In the genomic region with DNA sequence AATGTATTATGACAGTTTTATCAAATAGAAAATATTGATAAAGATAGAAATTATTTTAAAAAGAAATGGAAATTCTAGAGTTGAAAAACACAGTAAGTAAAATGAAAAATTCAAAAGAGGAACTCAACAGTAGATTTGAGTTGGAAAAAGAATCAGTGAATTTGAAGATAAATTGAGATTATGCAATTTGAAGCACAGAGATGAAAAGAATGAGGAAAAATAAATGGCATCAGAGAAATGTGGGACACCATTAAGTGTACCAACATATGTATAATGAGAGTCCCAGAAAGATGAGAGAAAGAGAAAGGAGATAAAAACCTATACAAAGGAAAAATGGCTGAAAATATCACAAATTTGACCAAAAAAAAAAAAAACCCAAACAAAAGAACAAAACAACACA, we compare ENCODE assay signal across 1 cellular context.
TF ChIP-seq lines count a peak whose summit lies in the region.

No MANE protein-coding gene starts in this region.

TF ChIP-seq in K562, 482 proteins besides CTCF, POLR2A, EP300 and RAD21 (continued from another document and continues in another):
- TF ChIP-seq, protein P1, sequence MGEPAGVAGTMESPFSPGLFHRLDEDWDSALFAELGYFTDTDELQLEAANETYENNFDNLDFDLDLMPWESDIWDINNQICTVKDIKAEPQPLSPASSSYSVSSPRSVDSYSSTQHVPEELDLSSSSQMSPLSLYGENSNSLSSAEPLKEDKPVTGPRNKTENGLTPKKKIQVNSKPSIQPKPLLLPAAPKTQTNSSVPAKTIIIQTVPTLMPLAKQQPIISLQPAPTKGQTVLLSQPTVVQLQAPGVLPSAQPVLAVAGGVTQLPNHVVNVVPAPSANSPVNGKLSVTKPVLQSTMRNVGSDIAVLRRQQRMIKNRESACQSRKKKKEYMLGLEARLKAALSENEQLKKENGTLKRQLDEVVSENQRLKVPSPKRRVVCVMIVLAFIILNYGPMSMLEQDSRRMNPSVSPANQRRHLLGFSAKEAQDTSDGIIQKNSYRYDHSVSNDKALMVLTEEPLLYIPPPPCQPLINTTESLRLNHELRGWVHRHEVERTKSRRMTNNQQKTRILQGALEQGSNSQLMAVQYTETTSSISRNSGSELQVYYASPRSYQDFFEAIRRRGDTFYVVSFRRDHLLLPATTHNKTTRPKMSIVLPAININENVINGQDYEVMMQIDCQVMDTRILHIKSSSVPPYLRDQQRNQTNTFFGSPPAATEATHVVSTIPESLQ (CRISPR knock-in tag; IDR thresholded peaks at IDR 0.05): no peak
- TF ChIP-seq ZNF41 (CRISPR knock-in tag; conservative IDR thresholded peaks at IDR 0.05): no peak
- TF ChIP-seq, protein P2, sequence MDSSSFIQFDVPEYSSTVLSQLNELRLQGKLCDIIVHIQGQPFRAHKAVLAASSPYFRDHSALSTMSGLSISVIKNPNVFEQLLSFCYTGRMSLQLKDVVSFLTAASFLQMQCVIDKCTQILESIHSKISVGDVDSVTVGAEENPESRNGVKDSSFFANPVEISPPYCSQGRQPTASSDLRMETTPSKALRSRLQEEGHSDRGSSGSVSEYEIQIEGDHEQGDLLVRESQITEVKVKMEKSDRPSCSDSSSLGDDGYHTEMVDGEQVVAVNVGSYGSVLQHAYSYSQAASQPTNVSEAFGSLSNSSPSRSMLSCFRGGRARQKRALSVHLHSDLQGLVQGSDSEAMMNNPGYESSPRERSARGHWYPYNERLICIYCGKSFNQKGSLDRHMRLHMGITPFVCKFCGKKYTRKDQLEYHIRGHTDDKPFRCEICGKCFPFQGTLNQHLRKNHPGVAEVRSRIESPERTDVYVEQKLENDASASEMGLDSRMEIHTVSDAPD (CRISPR knock-in tag; IDR thresholded peaks at IDR 0.05): no peak
- TF ChIP-seq ZNF253 (CRISPR knock-in tag; conservative IDR thresholded peaks at IDR 0.05): no peak
- no peak for TF ChIP-seq BMI1 (IDR thresholded peaks at IDR 0.05; ENCODE audit: low read length)
- no peak for TF ChIP-seq KAT2B (IDR thresholded peaks at IDR 0.05; ENCODE audit: low read depth, low read length)
- TF ChIP-seq ZBTB1 (CRISPR knock-in tag; IDR thresholded peaks at IDR 0.05; ENCODE audit: borderline replicate concordance, low read depth): no peak
- peak; percentile 49; the same call in 1 of the 2 replicates for TF ChIP-seq CEBPB (tag; IDR thresholded peaks at IDR 0.05)
- TF ChIP-seq ZNF174 (CRISPR knock-in tag; IDR thresholded peaks at IDR 0.05): no peak
- TF ChIP-seq U2AF2 (optimal IDR thresholded peaks at IDR 0.05; ENCODE audit: low read depth, low read length): no peak
- TF ChIP-seq CBX3 (IDR thresholded peaks at IDR 0.05; ENCODE audit: borderline replicate concordance in 1 of 2, low read length in 2 of 2): peak in 1 of 2 experiments; percentile 89; a peak in 2 of 3 replicates
- TF ChIP-seq BCOR (IDR thresholded peaks at IDR 0.05): no peak
- TF ChIP-seq, protein P3, sequence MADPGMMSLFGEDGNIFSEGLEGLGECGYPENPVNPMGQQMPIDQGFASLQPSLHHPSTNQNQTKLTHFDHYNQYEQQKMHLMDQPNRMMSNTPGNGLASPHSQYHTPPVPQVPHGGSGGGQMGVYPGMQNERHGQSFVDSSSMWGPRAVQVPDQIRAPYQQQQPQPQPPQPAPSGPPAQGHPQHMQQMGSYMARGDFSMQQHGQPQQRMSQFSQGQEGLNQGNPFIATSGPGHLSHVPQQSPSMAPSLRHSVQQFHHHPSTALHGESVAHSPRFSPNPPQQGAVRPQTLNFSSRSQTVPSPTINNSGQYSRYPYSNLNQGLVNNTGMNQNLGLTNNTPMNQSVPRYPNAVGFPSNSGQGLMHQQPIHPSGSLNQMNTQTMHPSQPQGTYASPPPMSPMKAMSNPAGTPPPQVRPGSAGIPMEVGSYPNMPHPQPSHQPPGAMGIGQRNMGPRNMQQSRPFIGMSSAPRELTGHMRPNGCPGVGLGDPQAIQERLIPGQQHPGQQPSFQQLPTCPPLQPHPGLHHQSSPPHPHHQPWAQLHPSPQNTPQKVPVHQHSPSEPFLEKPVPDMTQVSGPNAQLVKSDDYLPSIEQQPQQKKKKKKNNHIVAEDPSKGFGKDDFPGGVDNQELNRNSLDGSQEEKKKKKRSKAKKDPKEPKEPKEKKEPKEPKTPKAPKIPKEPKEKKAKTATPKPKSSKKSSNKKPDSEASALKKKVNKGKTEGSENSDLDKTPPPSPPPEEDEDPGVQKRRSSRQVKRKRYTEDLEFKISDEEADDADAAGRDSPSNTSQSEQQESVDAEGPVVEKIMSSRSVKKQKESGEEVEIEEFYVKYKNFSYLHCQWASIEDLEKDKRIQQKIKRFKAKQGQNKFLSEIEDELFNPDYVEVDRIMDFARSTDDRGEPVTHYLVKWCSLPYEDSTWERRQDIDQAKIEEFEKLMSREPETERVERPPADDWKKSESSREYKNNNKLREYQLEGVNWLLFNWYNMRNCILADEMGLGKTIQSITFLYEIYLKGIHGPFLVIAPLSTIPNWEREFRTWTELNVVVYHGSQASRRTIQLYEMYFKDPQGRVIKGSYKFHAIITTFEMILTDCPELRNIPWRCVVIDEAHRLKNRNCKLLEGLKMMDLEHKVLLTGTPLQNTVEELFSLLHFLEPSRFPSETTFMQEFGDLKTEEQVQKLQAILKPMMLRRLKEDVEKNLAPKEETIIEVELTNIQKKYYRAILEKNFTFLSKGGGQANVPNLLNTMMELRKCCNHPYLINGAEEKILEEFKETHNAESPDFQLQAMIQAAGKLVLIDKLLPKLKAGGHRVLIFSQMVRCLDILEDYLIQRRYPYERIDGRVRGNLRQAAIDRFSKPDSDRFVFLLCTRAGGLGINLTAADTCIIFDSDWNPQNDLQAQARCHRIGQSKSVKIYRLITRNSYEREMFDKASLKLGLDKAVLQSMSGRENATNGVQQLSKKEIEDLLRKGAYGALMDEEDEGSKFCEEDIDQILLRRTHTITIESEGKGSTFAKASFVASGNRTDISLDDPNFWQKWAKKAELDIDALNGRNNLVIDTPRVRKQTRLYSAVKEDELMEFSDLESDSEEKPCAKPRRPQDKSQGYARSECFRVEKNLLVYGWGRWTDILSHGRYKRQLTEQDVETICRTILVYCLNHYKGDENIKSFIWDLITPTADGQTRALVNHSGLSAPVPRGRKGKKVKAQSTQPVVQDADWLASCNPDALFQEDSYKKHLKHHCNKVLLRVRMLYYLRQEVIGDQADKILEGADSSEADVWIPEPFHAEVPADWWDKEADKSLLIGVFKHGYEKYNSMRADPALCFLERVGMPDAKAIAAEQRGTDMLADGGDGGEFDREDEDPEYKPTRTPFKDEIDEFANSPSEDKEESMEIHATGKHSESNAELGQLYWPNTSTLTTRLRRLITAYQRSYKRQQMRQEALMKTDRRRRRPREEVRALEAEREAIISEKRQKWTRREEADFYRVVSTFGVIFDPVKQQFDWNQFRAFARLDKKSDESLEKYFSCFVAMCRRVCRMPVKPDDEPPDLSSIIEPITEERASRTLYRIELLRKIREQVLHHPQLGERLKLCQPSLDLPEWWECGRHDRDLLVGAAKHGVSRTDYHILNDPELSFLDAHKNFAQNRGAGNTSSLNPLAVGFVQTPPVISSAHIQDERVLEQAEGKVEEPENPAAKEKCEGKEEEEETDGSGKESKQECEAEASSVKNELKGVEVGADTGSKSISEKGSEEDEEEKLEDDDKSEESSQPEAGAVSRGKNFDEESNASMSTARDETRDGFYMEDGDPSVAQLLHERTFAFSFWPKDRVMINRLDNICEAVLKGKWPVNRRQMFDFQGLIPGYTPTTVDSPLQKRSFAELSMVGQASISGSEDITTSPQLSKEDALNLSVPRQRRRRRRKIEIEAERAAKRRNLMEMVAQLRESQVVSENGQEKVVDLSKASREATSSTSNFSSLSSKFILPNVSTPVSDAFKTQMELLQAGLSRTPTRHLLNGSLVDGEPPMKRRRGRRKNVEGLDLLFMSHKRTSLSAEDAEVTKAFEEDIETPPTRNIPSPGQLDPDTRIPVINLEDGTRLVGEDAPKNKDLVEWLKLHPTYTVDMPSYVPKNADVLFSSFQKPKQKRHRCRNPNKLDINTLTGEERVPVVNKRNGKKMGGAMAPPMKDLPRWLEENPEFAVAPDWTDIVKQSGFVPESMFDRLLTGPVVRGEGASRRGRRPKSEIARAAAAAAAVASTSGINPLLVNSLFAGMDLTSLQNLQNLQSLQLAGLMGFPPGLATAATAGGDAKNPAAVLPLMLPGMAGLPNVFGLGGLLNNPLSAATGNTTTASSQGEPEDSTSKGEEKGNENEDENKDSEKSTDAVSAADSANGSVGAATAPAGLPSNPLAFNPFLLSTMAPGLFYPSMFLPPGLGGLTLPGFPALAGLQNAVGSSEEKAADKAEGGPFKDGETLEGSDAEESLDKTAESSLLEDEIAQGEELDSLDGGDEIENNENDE (IDR thresholded peaks at IDR 0.05; ENCODE audit: low read depth, low read length): no peak
- TF ChIP-seq, protein P4, sequence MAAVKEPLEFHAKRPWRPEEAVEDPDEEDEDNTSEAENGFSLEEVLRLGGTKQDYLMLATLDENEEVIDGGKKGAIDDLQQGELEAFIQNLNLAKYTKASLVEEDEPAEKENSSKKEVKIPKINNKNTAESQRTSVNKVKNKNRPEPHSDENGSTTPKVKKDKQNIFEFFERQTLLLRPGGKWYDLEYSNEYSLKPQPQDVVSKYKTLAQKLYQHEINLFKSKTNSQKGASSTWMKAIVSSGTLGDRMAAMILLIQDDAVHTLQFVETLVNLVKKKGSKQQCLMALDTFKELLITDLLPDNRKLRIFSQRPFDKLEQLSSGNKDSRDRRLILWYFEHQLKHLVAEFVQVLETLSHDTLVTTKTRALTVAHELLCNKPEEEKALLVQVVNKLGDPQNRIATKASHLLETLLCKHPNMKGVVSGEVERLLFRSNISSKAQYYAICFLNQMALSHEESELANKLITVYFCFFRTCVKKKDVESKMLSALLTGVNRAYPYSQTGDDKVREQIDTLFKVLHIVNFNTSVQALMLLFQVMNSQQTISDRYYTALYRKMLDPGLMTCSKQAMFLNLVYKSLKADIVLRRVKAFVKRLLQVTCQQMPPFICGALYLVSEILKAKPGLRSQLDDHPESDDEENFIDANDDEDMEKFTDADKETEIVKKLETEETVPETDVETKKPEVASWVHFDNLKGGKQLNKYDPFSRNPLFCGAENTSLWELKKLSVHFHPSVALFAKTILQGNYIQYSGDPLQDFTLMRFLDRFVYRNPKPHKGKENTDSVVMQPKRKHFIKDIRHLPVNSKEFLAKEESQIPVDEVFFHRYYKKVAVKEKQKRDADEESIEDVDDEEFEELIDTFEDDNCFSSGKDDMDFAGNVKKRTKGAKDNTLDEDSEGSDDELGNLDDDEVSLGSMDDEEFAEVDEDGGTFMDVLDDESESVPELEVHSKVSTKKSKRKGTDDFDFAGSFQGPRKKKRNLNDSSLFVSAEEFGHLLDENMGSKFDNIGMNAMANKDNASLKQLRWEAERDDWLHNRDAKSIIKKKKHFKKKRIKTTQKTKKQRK (IDR thresholded peaks at IDR 0.05; ENCODE audit: borderline replicate concordance, low read depth, low read length): no peak
- no peak for TF ChIP-seq JUNB (CRISPR knock-in tag; conservative IDR thresholded peaks at IDR 0.05)
- TF ChIP-seq HSF4 (CRISPR knock-in tag; IDR thresholded peaks at IDR 0.05; ENCODE audit: borderline replicate concordance): no peak
- no peak for TF ChIP-seq E2F3 (CRISPR knock-in tag; IDR thresholded peaks at IDR 0.05)
- 0 out of 2 replicates have a peak, but pooled peaks have one; percentile 50 for TF ChIP-seq LARP7 (IDR thresholded peaks at IDR 0.05)
- TF ChIP-seq SRF (CRISPR knock-in tag; IDR thresholded peaks at IDR 0.05): no peak
- no peak for TF ChIP-seq HNRNPUL1 (IDR thresholded peaks at IDR 0.05; ENCODE audit: low read length)
- no peak for TF ChIP-seq WHSC1 (IDR thresholded peaks at IDR 0.05; ENCODE audit: low read length)
- TF ChIP-seq, protein P5, sequence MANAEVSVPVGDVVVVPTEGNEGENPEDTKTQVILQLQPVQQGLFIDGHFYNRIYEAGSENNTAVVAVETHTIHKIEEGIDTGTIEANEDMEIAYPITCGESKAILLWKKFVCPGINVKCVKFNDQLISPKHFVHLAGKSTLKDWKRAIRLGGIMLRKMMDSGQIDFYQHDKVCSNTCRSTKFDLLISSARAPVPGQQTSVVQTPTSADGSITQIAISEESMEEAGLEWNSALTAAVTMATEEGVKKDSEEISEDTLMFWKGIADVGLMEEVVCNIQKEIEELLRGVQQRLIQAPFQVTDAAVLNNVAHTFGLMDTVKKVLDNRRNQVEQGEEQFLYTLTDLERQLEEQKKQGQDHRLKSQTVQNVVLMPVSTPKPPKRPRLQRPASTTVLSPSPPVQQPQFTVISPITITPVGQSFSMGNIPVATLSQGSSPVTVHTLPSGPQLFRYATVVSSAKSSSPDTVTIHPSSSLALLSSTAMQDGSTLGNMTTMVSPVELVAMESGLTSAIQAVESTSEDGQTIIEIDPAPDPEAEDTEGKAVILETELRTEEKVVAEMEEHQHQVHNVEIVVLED (CRISPR knock-in tag; IDR thresholded peaks at IDR 0.05): no peak
- TF ChIP-seq, protein P6, sequence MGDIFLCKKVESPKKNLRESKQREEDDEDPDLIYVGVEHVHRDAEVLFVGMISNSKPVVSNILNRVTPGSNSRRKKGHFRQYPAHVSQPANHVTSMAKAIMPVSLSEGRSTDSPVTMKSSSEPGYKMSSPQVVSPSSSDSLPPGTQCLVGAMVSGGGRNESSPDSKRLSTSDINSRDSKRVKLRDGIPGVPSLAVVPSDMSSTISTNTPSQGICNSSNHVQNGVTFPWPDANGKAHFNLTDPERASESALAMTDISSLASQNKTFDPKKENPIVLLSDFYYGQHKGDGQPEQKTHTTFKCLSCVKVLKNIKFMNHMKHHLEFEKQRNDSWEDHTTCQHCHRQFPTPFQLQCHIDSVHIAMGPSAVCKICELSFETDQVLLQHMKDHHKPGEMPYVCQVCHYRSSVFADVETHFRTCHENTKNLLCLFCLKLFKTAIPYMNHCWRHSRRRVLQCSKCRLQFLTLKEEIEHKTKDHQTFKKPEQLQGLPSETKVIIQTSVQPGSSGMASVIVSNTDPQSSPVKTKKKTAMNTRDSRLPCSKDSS (IDR thresholded peaks at IDR 0.05; ENCODE audit: low read depth, partially characterized antibody): peak; percentile 94
- TF ChIP-seq, protein P7, sequence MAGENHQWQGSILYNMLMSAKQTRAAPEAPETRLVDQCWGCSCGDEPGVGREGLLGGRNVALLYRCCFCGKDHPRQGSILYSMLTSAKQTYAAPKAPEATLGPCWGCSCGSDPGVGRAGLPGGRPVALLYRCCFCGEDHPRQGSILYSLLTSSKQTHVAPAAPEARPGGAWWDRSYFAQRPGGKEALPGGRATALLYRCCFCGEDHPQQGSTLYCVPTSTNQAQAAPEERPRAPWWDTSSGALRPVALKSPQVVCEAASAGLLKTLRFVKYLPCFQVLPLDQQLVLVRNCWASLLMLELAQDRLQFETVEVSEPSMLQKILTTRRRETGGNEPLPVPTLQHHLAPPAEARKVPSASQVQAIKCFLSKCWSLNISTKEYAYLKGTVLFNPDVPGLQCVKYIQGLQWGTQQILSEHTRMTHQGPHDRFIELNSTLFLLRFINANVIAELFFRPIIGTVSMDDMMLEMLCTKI (IDR thresholded peaks at IDR 0.05; ENCODE audit: partially characterized antibody): no peak
- no peak for TF ChIP-seq RBM14 (IDR thresholded peaks at IDR 0.05; ENCODE audit: borderline replicate concordance, insufficient read depth, low read depth, low read length)
- TF ChIP-seq, protein P8, sequence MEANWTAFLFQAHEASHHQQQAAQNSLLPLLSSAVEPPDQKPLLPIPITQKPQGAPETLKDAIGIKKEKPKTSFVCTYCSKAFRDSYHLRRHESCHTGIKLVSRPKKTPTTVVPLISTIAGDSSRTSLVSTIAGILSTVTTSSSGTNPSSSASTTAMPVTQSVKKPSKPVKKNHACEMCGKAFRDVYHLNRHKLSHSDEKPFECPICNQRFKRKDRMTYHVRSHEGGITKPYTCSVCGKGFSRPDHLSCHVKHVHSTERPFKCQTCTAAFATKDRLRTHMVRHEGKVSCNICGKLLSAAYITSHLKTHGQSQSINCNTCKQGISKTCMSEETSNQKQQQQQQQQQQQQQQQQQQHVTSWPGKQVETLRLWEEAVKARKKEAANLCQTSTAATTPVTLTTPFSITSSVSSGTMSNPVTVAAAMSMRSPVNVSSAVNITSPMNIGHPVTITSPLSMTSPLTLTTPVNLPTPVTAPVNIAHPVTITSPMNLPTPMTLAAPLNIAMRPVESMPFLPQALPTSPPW (CRISPR knock-in tag; IDR thresholded peaks at IDR 0.05): no peak
- TF ChIP-seq NR4A1 (CRISPR knock-in tag; IDR thresholded peaks at IDR 0.05): no peak
- no peak for TF ChIP-seq NR4A1 (tag; IDR thresholded peaks at IDR 0.05)
